In the genomic region with DNA sequence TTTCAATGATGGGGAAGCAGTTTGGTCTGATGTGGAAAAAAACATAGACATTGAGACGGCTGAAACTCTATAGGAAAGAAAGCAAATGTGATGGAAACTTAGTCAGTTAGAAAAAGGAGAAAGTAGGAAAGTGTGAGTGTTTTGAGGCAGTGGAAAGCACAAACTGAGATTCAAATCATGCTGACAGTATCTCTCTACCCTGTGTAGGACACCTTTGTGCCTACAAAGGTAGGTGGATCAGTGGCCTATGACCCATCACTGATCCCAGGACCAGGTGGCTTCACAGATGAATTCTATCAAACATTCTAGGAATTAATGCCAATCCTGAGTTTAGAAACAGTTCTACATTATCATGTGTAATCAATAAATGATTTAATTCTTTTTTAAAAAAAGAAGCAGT, we compare ENCODE assay signal across 13 cellular contexts.
"Had no signal": no experiment of that assay in that cellular context is flagged by ENCODE, and none has a peak within 500 bp of the region (broad histone marks: within the 10 kb centered on the region; RNA-seq: fewer than 3 reads in every experiment).

No MANE protein-coding gene starts in this region.

- ATAC-seq: heart left ventricle, SK-N-SH treated with all-trans-retinoic acid at 6 μM for 48 hours, T-helper 17 cell, WTC11 had no signal

- H3K27ac Mint-ChIP-seq: endodermal cell, nephron, WTC11 had no signal

- H3K4me3 Mint-ChIP-seq: endodermal cell, nephron, WTC11 had no signal

- H3K9me3 Mint-ChIP-seq: endodermal cell, nephron had no signal

- H3K27me3 Mint-ChIP-seq: T-helper 17 cell had no signal

- H3K4me1 Mint-ChIP-seq: nephron had no signal

- H3K36me3 Mint-ChIP-seq: WTC11 had no signal

- DNase-seq: activated CD8-positive, alpha-beta memory T cell treated with anti-CD3 and anti-CD28 coated beads, Interleukin-2, amount 50 U/mL, for 48 hours; activated gamma-delta T cell; amniotic stem cell; dorsolateral prefrontal cortex; endodermal cell; heart left ventricle; mesendoderm; occipital lobe; SHP77 treated with DMSO at 0.1 percent for 48 hours; T-helper 17 cell had no signal
